Comparison of ENCODE assay signal across 1 cellular context in genomic region chr3:168073842-168074311, GRCh38.
TF ChIP-seq lines count a peak whose summit lies in the region.

No MANE protein-coding gene starts in this region.

TF ChIP-seq in GM12878, 131 proteins besides CTCF, POLR2A, EP300 and RAD21 (continued from another document):
- TF ChIP-seq SKIL (IDR thresholded peaks at IDR 0.05; ENCODE audit: low read depth, poor library complexity, severe bottlenecking): no peak
- no peak for TF ChIP-seq BMI1 (IDR thresholded peaks at IDR 0.05; ENCODE audit: borderline replicate concordance)
TF ChIP-seq in GM12878: peak in this region for 0.
